In genomic region chr14:103329421-103330347, GRCh38 we compare ENCODE assay signal across 1 cellular context.
TF ChIP-seq lines count a peak whose summit lies in the region.

No MANE protein-coding gene starts in this region.

TF ChIP-seq in K562, 482 proteins besides CTCF, POLR2A, EP300 and RAD21 (continued from another document and continues in another):
- TF ChIP-seq, protein P1, sequence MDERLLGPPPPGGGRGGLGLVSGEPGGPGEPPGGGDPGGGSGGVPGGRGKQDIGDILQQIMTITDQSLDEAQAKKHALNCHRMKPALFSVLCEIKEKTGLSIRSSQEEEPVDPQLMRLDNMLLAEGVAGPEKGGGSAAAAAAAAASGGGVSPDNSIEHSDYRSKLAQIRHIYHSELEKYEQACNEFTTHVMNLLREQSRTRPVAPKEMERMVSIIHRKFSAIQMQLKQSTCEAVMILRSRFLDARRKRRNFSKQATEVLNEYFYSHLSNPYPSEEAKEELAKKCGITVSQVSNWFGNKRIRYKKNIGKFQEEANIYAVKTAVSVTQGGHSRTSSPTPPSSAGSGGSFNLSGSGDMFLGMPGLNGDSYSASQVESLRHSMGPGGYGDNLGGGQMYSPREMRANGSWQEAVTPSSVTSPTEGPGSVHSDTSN (CRISPR knock-in tag; IDR thresholded peaks at IDR 0.05; ENCODE audit: low read depth), result peak; percentile 44; the same call in 1 of the 2 replicates
- TF ChIP-seq, protein P1 (tag; conservative IDR thresholded peaks at IDR 0.05; ENCODE audit: low read depth), result peak; percentile 88
- TF ChIP-seq CEBPG (CRISPR knock-in tag; IDR thresholded peaks at IDR 0.05) (peak; percentile 96), CEBPG (tag; conservative IDR thresholded peaks at IDR 0.05 in 1 of 2, IDR thresholded peaks at IDR 0.05 in 1 of 2) (peak; percentile 97 to 99), BCOR (IDR thresholded peaks at IDR 0.05) (peak; percentile 81; the same call in 1 of the 2 replicates), E2F4 (CRISPR knock-in tag; IDR thresholded peaks at IDR 0.05; ENCODE audit: low read depth) (no peak), SP1 (CRISPR knock-in tag; IDR thresholded peaks at IDR 0.05) (peak; percentile 49; the same call in 1 of the 2 replicates), ZNF12 (CRISPR knock-in tag; IDR thresholded peaks at IDR 0.05) (no peak), HCFC1 (IDR thresholded peaks at IDR 0.05; ENCODE audit: low read depth, low read length) (no peak), RBM34 (IDR thresholded peaks at IDR 0.05; ENCODE audit: borderline replicate concordance, insufficient read depth, low read length) (no peak), MTA2 (IDR thresholded peaks at IDR 0.05; ENCODE audit: low read depth) (no peak), MAFK (IDR thresholded peaks at IDR 0.05; ENCODE audit: low read length) (no peak), CREB1 (IDR thresholded peaks at IDR 0.05) (no peak), CREB1 (CRISPR knock-in tag; IDR thresholded peaks at IDR 0.05) (peak; percentile 54; the same call in 1 of the 2 replicates), ARID2 (IDR thresholded peaks at IDR 0.05) (no peak), MCM3 (IDR thresholded peaks at IDR 0.05) (no peak), ZNF77 (CRISPR knock-in tag; IDR thresholded peaks at IDR 0.05) (no peak), TCF3 (CRISPR knock-in tag; IDR thresholded peaks at IDR 0.05) (peak; percentile 16; the same call in 1 of the 2 replicates), ARID1B (IDR thresholded peaks at IDR 0.05) (peak; percentile 38; the same call in 1 of the 2 replicates), PKNOX1 (IDR thresholded peaks at IDR 0.05) (peak; percentile 95), MNT (conservative IDR thresholded peaks at IDR 0.05) (0 out of 4 replicates have a peak, but pooled peaks of 1 of the 2 experiments have one; percentile 13), CEBPB (tag; IDR thresholded peaks at IDR 0.05) (peak; percentile 99), ZBTB8A (IDR thresholded peaks at IDR 0.05; ENCODE audit: partially characterized antibody) (no peak), ZNF76 (CRISPR knock-in tag; IDR thresholded peaks at IDR 0.05; ENCODE audit: borderline replicate concordance) (no peak), ELF1 (tag; IDR thresholded peaks at IDR 0.05) (peak; percentile 60; the same call in 1 of the 2 replicates), ADNP (tag; IDR thresholded peaks at IDR 0.05) (peak; percentile 80), FOS (IDR thresholded peaks at IDR 0.05; ENCODE audit: extremely low read depth, insufficient read length) (no peak), POLR2H (tag; IDR thresholded peaks at IDR 0.05; ENCODE audit: low read depth) (no peak), DPF2 (IDR thresholded peaks at IDR 0.05) (0 out of 2 replicates have a peak, but pooled peaks have one; percentile 31), SRSF9 (IDR thresholded peaks at IDR 0.05; ENCODE audit: borderline replicate concordance, low read depth, low read length) (no peak), RBM25 (IDR thresholded peaks at IDR 0.05; ENCODE audit: low read depth, low read length, severe bottlenecking) (peak; percentile 81), JUN (IDR thresholded peaks at IDR 0.05; ENCODE audit: borderline replicate concordance, low read depth, low read length) (0 out of 2 replicates have a peak, but pooled peaks have one; percentile 6), JUN (CRISPR knock-in tag; IDR thresholded peaks at IDR 0.05; ENCODE audit: borderline replicate concordance) (no peak), ARID3B (CRISPR knock-in tag; IDR thresholded peaks at IDR 0.05; ENCODE audit: borderline replicate concordance) (no peak)
- TF ChIP-seq, protein P2, sequence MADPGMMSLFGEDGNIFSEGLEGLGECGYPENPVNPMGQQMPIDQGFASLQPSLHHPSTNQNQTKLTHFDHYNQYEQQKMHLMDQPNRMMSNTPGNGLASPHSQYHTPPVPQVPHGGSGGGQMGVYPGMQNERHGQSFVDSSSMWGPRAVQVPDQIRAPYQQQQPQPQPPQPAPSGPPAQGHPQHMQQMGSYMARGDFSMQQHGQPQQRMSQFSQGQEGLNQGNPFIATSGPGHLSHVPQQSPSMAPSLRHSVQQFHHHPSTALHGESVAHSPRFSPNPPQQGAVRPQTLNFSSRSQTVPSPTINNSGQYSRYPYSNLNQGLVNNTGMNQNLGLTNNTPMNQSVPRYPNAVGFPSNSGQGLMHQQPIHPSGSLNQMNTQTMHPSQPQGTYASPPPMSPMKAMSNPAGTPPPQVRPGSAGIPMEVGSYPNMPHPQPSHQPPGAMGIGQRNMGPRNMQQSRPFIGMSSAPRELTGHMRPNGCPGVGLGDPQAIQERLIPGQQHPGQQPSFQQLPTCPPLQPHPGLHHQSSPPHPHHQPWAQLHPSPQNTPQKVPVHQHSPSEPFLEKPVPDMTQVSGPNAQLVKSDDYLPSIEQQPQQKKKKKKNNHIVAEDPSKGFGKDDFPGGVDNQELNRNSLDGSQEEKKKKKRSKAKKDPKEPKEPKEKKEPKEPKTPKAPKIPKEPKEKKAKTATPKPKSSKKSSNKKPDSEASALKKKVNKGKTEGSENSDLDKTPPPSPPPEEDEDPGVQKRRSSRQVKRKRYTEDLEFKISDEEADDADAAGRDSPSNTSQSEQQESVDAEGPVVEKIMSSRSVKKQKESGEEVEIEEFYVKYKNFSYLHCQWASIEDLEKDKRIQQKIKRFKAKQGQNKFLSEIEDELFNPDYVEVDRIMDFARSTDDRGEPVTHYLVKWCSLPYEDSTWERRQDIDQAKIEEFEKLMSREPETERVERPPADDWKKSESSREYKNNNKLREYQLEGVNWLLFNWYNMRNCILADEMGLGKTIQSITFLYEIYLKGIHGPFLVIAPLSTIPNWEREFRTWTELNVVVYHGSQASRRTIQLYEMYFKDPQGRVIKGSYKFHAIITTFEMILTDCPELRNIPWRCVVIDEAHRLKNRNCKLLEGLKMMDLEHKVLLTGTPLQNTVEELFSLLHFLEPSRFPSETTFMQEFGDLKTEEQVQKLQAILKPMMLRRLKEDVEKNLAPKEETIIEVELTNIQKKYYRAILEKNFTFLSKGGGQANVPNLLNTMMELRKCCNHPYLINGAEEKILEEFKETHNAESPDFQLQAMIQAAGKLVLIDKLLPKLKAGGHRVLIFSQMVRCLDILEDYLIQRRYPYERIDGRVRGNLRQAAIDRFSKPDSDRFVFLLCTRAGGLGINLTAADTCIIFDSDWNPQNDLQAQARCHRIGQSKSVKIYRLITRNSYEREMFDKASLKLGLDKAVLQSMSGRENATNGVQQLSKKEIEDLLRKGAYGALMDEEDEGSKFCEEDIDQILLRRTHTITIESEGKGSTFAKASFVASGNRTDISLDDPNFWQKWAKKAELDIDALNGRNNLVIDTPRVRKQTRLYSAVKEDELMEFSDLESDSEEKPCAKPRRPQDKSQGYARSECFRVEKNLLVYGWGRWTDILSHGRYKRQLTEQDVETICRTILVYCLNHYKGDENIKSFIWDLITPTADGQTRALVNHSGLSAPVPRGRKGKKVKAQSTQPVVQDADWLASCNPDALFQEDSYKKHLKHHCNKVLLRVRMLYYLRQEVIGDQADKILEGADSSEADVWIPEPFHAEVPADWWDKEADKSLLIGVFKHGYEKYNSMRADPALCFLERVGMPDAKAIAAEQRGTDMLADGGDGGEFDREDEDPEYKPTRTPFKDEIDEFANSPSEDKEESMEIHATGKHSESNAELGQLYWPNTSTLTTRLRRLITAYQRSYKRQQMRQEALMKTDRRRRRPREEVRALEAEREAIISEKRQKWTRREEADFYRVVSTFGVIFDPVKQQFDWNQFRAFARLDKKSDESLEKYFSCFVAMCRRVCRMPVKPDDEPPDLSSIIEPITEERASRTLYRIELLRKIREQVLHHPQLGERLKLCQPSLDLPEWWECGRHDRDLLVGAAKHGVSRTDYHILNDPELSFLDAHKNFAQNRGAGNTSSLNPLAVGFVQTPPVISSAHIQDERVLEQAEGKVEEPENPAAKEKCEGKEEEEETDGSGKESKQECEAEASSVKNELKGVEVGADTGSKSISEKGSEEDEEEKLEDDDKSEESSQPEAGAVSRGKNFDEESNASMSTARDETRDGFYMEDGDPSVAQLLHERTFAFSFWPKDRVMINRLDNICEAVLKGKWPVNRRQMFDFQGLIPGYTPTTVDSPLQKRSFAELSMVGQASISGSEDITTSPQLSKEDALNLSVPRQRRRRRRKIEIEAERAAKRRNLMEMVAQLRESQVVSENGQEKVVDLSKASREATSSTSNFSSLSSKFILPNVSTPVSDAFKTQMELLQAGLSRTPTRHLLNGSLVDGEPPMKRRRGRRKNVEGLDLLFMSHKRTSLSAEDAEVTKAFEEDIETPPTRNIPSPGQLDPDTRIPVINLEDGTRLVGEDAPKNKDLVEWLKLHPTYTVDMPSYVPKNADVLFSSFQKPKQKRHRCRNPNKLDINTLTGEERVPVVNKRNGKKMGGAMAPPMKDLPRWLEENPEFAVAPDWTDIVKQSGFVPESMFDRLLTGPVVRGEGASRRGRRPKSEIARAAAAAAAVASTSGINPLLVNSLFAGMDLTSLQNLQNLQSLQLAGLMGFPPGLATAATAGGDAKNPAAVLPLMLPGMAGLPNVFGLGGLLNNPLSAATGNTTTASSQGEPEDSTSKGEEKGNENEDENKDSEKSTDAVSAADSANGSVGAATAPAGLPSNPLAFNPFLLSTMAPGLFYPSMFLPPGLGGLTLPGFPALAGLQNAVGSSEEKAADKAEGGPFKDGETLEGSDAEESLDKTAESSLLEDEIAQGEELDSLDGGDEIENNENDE (IDR thresholded peaks at IDR 0.05; ENCODE audit: low read depth, low read length), result no peak
- TF ChIP-seq, protein P3, sequence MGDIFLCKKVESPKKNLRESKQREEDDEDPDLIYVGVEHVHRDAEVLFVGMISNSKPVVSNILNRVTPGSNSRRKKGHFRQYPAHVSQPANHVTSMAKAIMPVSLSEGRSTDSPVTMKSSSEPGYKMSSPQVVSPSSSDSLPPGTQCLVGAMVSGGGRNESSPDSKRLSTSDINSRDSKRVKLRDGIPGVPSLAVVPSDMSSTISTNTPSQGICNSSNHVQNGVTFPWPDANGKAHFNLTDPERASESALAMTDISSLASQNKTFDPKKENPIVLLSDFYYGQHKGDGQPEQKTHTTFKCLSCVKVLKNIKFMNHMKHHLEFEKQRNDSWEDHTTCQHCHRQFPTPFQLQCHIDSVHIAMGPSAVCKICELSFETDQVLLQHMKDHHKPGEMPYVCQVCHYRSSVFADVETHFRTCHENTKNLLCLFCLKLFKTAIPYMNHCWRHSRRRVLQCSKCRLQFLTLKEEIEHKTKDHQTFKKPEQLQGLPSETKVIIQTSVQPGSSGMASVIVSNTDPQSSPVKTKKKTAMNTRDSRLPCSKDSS (IDR thresholded peaks at IDR 0.05; ENCODE audit: low read depth, partially characterized antibody), result no peak
- TF ChIP-seq, protein P4, sequence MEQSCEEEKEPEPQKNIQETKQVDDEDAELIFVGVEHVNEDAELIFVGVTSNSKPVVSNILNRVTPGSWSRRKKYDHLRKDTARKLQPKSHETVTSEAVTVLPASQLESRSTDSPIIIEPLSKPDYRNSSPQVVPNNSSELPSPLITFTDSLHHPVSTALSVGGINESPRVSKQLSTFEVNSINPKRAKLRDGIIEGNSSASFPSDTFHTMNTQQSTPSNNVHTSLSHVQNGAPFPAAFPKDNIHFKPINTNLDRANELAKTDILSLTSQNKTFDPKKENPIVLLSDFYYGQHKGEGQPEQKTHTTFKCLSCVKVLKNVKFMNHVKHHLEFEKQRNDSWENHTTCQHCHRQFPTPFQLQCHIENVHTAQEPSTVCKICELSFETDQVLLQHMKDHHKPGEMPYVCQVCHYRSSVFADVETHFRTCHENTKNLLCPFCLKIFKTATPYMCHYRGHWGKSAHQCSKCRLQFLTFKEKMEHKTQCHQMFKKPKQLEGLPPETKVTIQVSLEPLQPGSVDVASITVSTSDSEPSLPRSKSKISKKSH (CRISPR knock-in tag; IDR thresholded peaks at IDR 0.05), result no peak
